25 cellular contexts compared by ENCODE assay signal in the genomic region with DNA sequence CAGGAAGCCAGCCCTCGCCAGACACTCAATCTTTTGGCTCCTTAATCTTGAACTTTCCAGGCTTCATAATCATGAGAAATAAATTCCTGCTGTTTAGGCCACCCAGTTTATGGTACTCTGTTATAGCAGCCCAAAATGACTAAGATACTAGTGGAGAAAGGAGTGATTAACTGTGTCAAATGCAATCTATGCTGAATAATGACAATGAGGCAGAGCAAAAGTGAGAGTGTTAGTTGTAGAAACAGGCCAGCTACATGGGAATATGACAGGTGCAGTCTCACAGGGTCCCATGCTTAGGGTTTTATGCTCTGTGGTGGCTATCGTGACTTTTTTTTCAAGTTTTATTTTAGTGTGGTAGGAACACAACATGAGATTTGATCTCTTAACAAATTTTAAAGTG.
"Had no signal": no experiment of that assay in that cellular context is flagged by ENCODE, and none has a peak within 500 bp of the region (broad histone marks: within the 10 kb centered on the region; RNA-seq: fewer than 3 reads in every experiment).

No MANE protein-coding gene starts in this region.

- H3K27ac ChIP-seq: colonic mucosa, epithelial cell of prostate, esophagus muscularis mucosa, gastrocnemius medialis, heart right ventricle, left lung, lower lobe of right lung had no signal

- H3K36me3 ChIP-seq: colonic mucosa, esophagus muscularis mucosa, gastrocnemius medialis, heart right ventricle, left lung, lower lobe of right lung had no signal

- H3K4me3 ChIP-seq: colonic mucosa, esophagus muscularis mucosa, gastrocnemius medialis, heart right ventricle, left lung, lower lobe of right lung had no signal

- H3K36me3 Mint-ChIP-seq: mesothelial cell of epicardium had no signal

- H3K27me3 ChIP-seq: colonic mucosa, esophagus muscularis mucosa, gastrocnemius medialis, heart right ventricle, left lung had no signal

- H3K4me1 ChIP-seq: colonic mucosa, esophagus muscularis mucosa, gastrocnemius medialis, heart right ventricle, left lung, lower lobe of right lung had no signal

- H3K27me3 Mint-ChIP-seq: dendritic cell treated with granulocyte-macrophage colony-stimulating factor and Interleukin-4, amounts not matched to agents 40 ng/mL and 50 ng/mL, for 4 days; effector memory CD8-positive, alpha-beta T cell had no signal

- H3K9me3 ChIP-seq: colonic mucosa, esophagus muscularis mucosa, gastrocnemius medialis, heart right ventricle, lower lobe of right lung had no signal

- H3K27ac Mint-ChIP-seq: dendritic cell treated with granulocyte-macrophage colony-stimulating factor and Interleukin-4, amounts not matched to agents 40 ng/mL and 50 ng/mL, for 4 days; effector memory CD8-positive, alpha-beta T cell; endodermal cell; mesothelial cell of epicardium had no signal

- DNase-seq: colonic mucosa; cortex of kidney; effector CD8-positive, alpha-beta T cell; effector memory CD8-positive, alpha-beta T cell; endodermal cell; erythroblast; foreskin fibroblast; foreskin melanocyte; gastrocnemius medialis; glutamatergic neuron; head of caudate nucleus; heart right ventricle; hippocampal formation; left cardiac atrium; left lung; left ventricle myocardium superior; lower lobe of right lung; mesenchymal stem cell had no signal

- ATAC-seq: effector memory CD8-positive, alpha-beta T cell; gastrocnemius medialis; heart right ventricle; left cardiac atrium; left lung; left ventricle myocardium superior; lower lobe of right lung had no signal

- FAIRE-seq: endometrium, islet of Langerhans, keratinocyte had no signal

- H3K4me3 Mint-ChIP-seq: dendritic cell treated with granulocyte-macrophage colony-stimulating factor and Interleukin-4, amounts not matched to agents 40 ng/mL and 50 ng/mL, for 4 days; effector memory CD8-positive, alpha-beta T cell; endodermal cell; mesothelial cell of epicardium had no signal
